21 cellular contexts compared by ENCODE assay signal in the genomic region with DNA sequence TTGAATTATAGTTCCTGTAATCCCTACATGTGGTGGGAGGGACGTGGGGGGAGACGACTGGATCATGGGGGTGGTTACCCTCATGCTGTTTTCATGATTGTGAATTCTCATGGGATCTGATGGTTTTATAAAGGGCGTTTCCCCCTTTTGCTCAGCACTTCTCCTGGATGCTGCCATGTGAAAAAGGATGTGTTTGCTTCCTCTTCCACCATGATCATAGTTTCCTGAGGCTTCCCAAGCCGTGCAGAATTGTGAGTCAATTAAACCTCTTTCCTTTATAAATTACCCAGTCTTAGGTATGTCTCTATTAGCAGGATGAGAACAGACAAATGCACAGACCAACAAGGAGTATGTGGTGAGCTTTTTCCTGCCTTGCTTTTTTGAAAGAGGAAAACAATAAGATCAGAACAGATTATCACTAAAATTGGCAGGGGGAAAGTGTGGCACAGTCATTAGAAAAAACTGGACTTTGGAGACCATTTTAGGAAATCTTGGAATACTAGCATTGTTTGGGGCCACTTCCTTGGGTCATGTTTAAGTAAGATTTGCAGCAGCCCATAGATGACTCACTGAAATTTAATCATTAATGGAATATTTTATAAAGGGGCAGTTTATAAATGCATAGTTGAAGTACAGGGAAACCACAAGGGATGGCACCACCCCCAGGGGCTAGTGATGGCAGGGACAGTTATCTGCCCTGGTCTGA.
"Had no signal": no experiment of that assay in that cellular context is flagged by ENCODE, and none has a peak within 500 bp of the region (broad histone marks: within the 10 kb centered on the region; RNA-seq: fewer than 3 reads in every experiment).

No MANE protein-coding gene starts in this region.

- H3K27me3 ChIP-seq: adrenal gland, cardiac muscle cell, esophagus muscularis mucosa, heart left ventricle, neural progenitor cell, ovary had no signal

- H3K4me1 Mint-ChIP-seq: activated CD4-positive, alpha-beta memory T cell treated with anti-CD3 and anti-CD28 coated beads, Interleukin-2, amount 10 ng/mL, durations not matched to agents 7 days and 5 days; activated naive CD4-positive, alpha-beta T cell treated with anti-CD3 and anti-CD28 coated beads, Interleukin-2, amount 50 U/mL, for 24 hours; naive B cell; stimulated activated effector memory CD8-positive, alpha-beta T cell treated with anti-CD3 and anti-CD28 coated beads, Interleukin-12 subunit alpha, Interleukin-12 subunit beta, amount 100 ng/mL, for 72 hours had no signal

- H3K36me3 Mint-ChIP-seq: activated naive CD4-positive, alpha-beta T cell treated with anti-CD3 and anti-CD28 coated beads, Interleukin-2, amount 50 U/mL, for 24 hours; stimulated activated effector memory CD8-positive, alpha-beta T cell treated with anti-CD3 and anti-CD28 coated beads, Interleukin-12 subunit alpha, Interleukin-12 subunit beta, amount 100 ng/mL, for 72 hours had no signal

- ATAC-seq: activated CD4-positive, CD25-positive, alpha-beta regulatory T cell treated with anti-CD3 and anti-CD28 coated beads, Interleukin-2, amount 50 U/mL, for 24 hours; stimulated activated effector memory CD8-positive, alpha-beta T cell treated with anti-CD3 and anti-CD28 coated beads, Interleukin-12 subunit alpha, Interleukin-12 subunit beta, amount 100 ng/mL, for 72 hours had no signal

- H3K27me3 Mint-ChIP-seq: activated naive CD4-positive, alpha-beta T cell treated with anti-CD3 and anti-CD28 coated beads, Interleukin-2, amount 50 U/mL, for 24 hours had no signal

- H3K4me3 Mint-ChIP-seq: activated CD4-positive, alpha-beta memory T cell treated with anti-CD3 and anti-CD28 coated beads, Interleukin-2, amount 10 ng/mL, durations not matched to agents 7 days and 5 days; activated naive CD4-positive, alpha-beta T cell treated with anti-CD3 and anti-CD28 coated beads, Interleukin-2, amount 50 U/mL, for 24 hours; naive B cell; neural progenitor cell; stimulated activated effector memory CD8-positive, alpha-beta T cell treated with anti-CD3 and anti-CD28 coated beads, Interleukin-12 subunit alpha, Interleukin-12 subunit beta, amount 100 ng/mL, for 72 hours had no signal

- H3K4me1 ChIP-seq: adrenal gland, esophagus muscularis mucosa, neural progenitor cell had no signal

- FAIRE-seq: colon, endometrium, urothelium cell line had no signal

- H3K9ac ChIP-seq: neural progenitor cell had no signal

- H3K4me2 ChIP-seq: neural progenitor cell had no signal

- H3K27ac Mint-ChIP-seq: activated CD4-positive, alpha-beta memory T cell treated with anti-CD3 and anti-CD28 coated beads, Interleukin-2, amount 10 ng/mL, durations not matched to agents 7 days and 5 days; activated naive CD4-positive, alpha-beta T cell treated with anti-CD3 and anti-CD28 coated beads, Interleukin-2, amount 50 U/mL, for 24 hours; naive B cell; neural progenitor cell; stimulated activated effector memory CD8-positive, alpha-beta T cell treated with anti-CD3 and anti-CD28 coated beads, Interleukin-12 subunit alpha, Interleukin-12 subunit beta, amount 100 ng/mL, for 72 hours had no signal

- H3K36me3 ChIP-seq: adrenal gland, cardiac muscle cell, esophagus muscularis mucosa, heart left ventricle, neural progenitor cell, ovary, thoracic aorta had no signal

- DNase-seq: activated CD4-positive, alpha-beta memory T cell treated with anti-CD3 and anti-CD28 coated beads, Interleukin-2, amount 10 ng/mL, durations not matched to agents 7 days and 5 days; activated CD8-positive, alpha-beta memory T cell treated with anti-CD3 and anti-CD28 coated beads, Interleukin-2, amount 50 U/mL, for 4 hours; activated effector memory CD4-positive, alpha-beta T cell treated with anti-CD3 and anti-CD28 coated beads, Interleukin-2, amount 50 U/mL, for 16 hours; activated T-cell treated with anti-CD3 and anti-CD28 coated beads, Interleukin-2, amount 50 U/mL, for 48 hours; adrenal gland; foreskin melanocyte; heart left ventricle; naive B cell; ovary; retina had no signal

- H2AFZ ChIP-seq: neural progenitor cell had no signal

- H3K27ac ChIP-seq: adrenal gland, cardiac muscle cell, esophagus muscularis mucosa, heart left ventricle, neural progenitor cell, ovary, thoracic aorta had no signal

- H3K4me3 ChIP-seq: adrenal gland, cardiac muscle cell, esophagus muscularis mucosa, heart left ventricle, lung, neural progenitor cell, ovary, thoracic aorta had no signal

- H3K9me3 ChIP-seq: adrenal gland, heart left ventricle, ovary, thoracic aorta had no signal
